ENCODE assay signal across 9 cellular contexts in the genomic region with DNA sequence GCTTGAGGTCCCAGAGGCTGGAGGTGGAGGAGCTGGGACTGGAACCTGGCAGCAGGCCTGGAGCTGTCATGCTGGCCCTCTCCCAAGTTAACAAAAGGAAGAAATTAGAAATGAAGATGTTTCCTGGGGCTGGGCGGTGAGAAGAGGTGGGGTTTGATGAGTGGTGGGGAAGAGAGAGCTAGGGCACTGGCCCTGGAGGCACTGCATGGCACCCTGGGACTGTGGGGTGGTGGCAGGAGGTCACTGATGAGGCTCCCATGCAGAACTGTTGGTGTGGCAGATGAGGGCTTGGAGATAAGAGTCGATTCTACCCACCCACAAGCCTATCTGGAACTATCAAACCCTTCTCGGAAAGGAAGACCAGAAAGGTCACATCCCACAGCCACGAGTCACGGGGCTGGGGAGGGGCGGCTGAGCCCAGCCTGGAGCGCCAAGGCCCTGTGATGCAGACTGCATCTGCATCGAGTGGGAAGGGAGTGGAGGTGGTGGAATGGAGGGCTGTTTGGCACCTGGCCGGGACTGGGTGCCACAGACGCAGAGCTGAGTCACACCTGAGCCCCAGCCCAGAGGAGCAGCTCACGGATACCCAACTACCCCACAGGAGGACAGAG. TPM values are rescaled to one million over a fixed set of nuclear protein-coding genes. Genes with fewer than 3 reads are reported as not detected.
DNase-seq lines count a peak whose midpoint lies in the region; ATAC-seq and TF ChIP-seq lines count a peak whose summit lies in the region.
"Had no signal": no experiment of that assay in that cellular context is flagged by ENCODE, and none has a peak within 500 bp of the region (broad histone marks: within the 10 kb centered on the region; RNA-seq: fewer than 3 reads in every experiment).

No MANE protein-coding gene starts in this region.

- H3K27ac ChIP-seq in temporal lobe (ENCODE audit: low read depth, low read length) = peak overlapping the region; percentile 47

- ATAC-seq in GM18867 (IDR thresholded peaks at IDR 0.05; ENCODE audit: unreplicated experiment) = no peak

- peaks cover 39% of the 10 kb centered on the region for H3K4me1 Mint-ChIP-seq in activated CD4-positive, alpha-beta memory T cell treated with anti-CD3 and anti-CD28 coated beads for 36 hours (ENCODE audit: low read depth)
- peaks cover 25 to 33% of the 10 kb centered on the region in 2 donors for H3K4me1 Mint-ChIP-seq in immature natural killer cell

- intact Hi-C loops in activated CD4-positive, alpha-beta memory T cell treated with anti-CD3 and anti-CD28 coated beads for 36 hours (cut with micrococcal nuclease) = no loop called here

- no peaks in the 10 kb centered on the region for H3K27me3 Mint-ChIP-seq in activated CD4-positive, alpha-beta memory T cell treated with anti-CD3 and anti-CD28 coated beads for 36 hours
- peaks cover 2 to 29% (median 21%) of the 10 kb centered on the region in 3 donors for H3K27me3 Mint-ChIP-seq in immature natural killer cell (ENCODE audit: low read depth in 3 of 3)
- H3K27me3 Mint-ChIP-seq: memory B cell had no signal

- CTCF ChIA-PET in activated CD4-positive, alpha-beta memory T cell treated with anti-CD3 and anti-CD28 coated beads for 36 hours (lab: Charles Lee) = interaction anchor here (1.0 to 1.9 kb wide), 2 partner anchors 258 to 260 kb away, joined by 3 to 6 read pairs; no protein-coding TSS in a partner anchor

- no peaks in the 10 kb centered on the region for H3K9me3 Mint-ChIP-seq in activated CD4-positive, alpha-beta memory T cell treated with anti-CD3 and anti-CD28 coated beads for 36 hours
- H3K9me3 Mint-ChIP-seq in immature natural killer cell = no peaks in the 10 kb centered on the region
- H3K9me3 Mint-ChIP-seq: memory B cell had no signal

- no peak for TF ChIP-seq CTCF in GM10266 (IDR thresholded peaks at IDR 0.05; ENCODE audit: control insufficient read depth, insufficient read depth, low read depth, missing control alignments)

- H3K4me3 Mint-ChIP-seq in activated CD4-positive, alpha-beta memory T cell treated with anti-CD3 and anti-CD28 coated beads for 36 hours = no peak overlapping the region
- no peak overlapping the region for H3K4me3 Mint-ChIP-seq in immature natural killer cell
- H3K4me3 Mint-ChIP-seq: memory B cell had no signal

- DNase-seq in activated T-cell treated with anti-CD3 and anti-CD28 coated beads for 48 hours (ENCODE audit: low read depth) (peak; percentile 48), activated T-cell treated with anti-CD3 and anti-CD28 coated beads for 4 hours (no peak), immature natural killer cell (no peak), Ammon's horn (ENCODE audit: low spot score) (no peak), GM10266 (ENCODE audit: extremely low spot score) (no peak)
- DNase-seq in activated CD4-positive, alpha-beta memory T cell treated with anti-CD3 and anti-CD28 coated beads for 36 hours = peak; percentile 62

- peaks cover 19% of the 10 kb centered on the region for H3K36me3 Mint-ChIP-seq in activated CD4-positive, alpha-beta memory T cell treated with anti-CD3 and anti-CD28 coated beads for 36 hours
- peaks cover 6 to 12% (median 6%) of the 10 kb centered on the region in 3 donors for H3K36me3 Mint-ChIP-seq in immature natural killer cell

- POLR2A ChIA-PET in activated CD4-positive, alpha-beta memory T cell treated with anti-CD3 and anti-CD28 coated beads for 36 hours (lab: Charles Lee) = interaction anchor here (0.6 to 3.3 kb wide), 4 partner anchors 10 to 260 kb away, joined by 3 to 11 read pairs (median 4); no protein-coding TSS in a partner anchor

- peak overlapping the region; percentile 11 for H3K27ac Mint-ChIP-seq in activated CD4-positive, alpha-beta memory T cell treated with anti-CD3 and anti-CD28 coated beads for 36 hours
- H3K27ac Mint-ChIP-seq in immature natural killer cell = peak overlapping the region in 5 of 6 donors; percentile 4 to 56 (median 45)
- H3K27ac Mint-ChIP-seq: memory B cell had no signal

RNA-seq across cellular contexts. Expression of gene MRPL37, which starts 29.4 kb away (rescaled TPM):
- total RNA-seq in activated CD4-positive, alpha-beta memory T cell treated with anti-CD3 and anti-CD28 coated beads for 36 hours = 100 to 1,000 TPM; 157 to 166 TPM
- 10 to 100 TPM; 47.4 to 77.5 (median 52.3) TPM for polyA plus RNA-seq in immature natural killer cell
- total RNA-seq in temporal lobe = 19.7 TPM

RNA-seq across cellular contexts. Expression of gene CYB5RL, which starts 29.6 kb away (rescaled TPM):
- total RNA-seq in activated CD4-positive, alpha-beta memory T cell treated with anti-CD3 and anti-CD28 coated beads for 36 hours = 10 to 100 TPM; 12.8 to 13.0 TPM
- polyA plus RNA-seq in immature natural killer cell = 1 to 10 TPM; 1.5 to 3.6 (median 3.3) TPM
- total RNA-seq in temporal lobe = 3.9 TPM

Comparison
In these comparisons a context has a peak if more than half of its experiments do, and no peak if none do; other contexts are left out.
1. DNase-seq: peak in activated T-cell treated with anti-CD3 and anti-CD28 coated beads for 48 hours (single experiment) and activated CD4-positive, alpha-beta memory T cell treated with anti-CD3 and anti-CD28 coated beads for 36 hours (single experiment); none in activated T-cell treated with anti-CD3 and anti-CD28 coated beads for 4 hours (single experiment), immature natural killer cell (0 of 3), Ammon's horn (single experiment) and GM10266 (single experiment).